Comparison of ENCODE assay signal across 15 cellular contexts in the genomic region with DNA sequence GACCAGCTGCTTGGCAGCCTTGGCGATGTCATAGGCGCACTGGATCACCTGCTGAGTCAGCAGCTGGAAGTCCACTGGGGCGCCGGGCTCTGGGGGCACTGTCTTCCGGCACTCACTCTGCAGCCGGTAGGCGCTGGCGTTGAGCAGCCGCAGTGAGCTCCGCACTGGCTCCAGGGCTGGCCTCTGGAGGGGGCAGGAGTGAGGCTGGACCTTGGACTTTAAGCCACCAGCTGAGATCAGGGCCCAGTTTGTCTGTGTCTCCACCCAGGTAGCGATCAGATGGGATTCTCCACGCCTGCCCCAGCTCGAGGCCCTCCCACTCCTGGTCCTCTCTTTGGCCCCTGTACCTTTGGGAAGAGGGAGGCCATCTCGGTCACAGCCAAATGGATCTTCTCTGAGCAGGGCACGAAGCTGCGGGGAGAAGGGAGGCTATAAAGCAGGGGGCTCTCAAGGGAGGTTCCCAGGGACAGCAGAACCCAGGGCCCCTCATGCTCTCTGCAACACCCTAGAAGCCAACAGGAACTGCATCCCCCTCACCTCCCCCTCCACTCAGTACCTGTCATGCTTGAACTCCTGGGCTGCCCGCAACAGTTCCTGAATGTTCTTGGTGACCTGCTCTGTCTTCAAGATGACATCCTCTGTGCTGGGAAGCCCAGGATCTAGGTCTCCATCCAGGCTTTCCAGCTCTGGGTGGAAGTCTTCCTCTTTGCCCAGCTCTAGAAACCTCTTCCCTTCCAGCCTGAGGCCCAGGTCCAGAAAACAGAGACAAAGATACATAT. TPM values are rescaled to one million over a fixed set of nuclear protein-coding genes. Genes with fewer than 3 reads are reported as not detected.
DNase-seq lines count a peak whose midpoint lies in the region; ATAC-seq and FAIRE-seq lines count a peak whose summit lies in the region.
"Had no signal": no experiment of that assay in that cellular context is flagged by ENCODE, and none has a peak within 500 bp of the region (broad histone marks: within the 10 kb centered on the region; RNA-seq: fewer than 3 reads in every experiment).

No MANE protein-coding gene starts in this region.

- peaks cover 19% of the 10 kb centered on the region for H3K4me1 Mint-ChIP-seq in activated T-cell treated with anti-CD3 and anti-CD28 coated beads, Interleukin-2, amount 50 U/mL, for 24 hours (ENCODE audit: low read depth)
- peaks cover 18% of the 10 kb centered on the region for H3K4me1 Mint-ChIP-seq in activated T-cell treated with anti-CD3 and anti-CD28 coated beads, Interleukin-2, amount 50 U/mL, for 72 hours (ENCODE audit: low read depth)
- peaks cover 13% of the 10 kb centered on the region for H3K4me1 Mint-ChIP-seq in activated CD8-positive, alpha-beta T cell treated with anti-CD3 and anti-CD28 coated beads, Interleukin-2, amount 10 ng/mL, durations not matched to agents 7 days and 5 days (ENCODE audit: low read depth)

- H3K27ac ChIP-seq in small intestine (ENCODE audit: low read depth in 1 of 2, low read length in 1 of 2), result peak overlapping the region; percentile 18 to 46
- H3K27ac ChIP-seq: upper lobe of left lung had no signal

- 17 to 66% (median 28%) methylated on average over 16 to 17 of the region's 17 CpGs for WGBS in small intestine, 3 donors

- H3K27me3 ChIP-seq in small intestine (ENCODE audit: control insufficient read depth in 2 of 2, insufficient read depth in 2 of 2, low read length in 2 of 2), result no peaks in the 10 kb centered on the region
- H3K27me3 ChIP-seq: upper lobe of left lung had no signal

- no peak for FAIRE-seq in small intestine (lab: Jason Lieb, UNC)

- H3K27ac Mint-ChIP-seq in activated T-cell treated with anti-CD3 and anti-CD28 coated beads, Interleukin-2, amount 50 U/mL, for 24 hours, result peak overlapping the region; percentile 34
- H3K27ac Mint-ChIP-seq in activated T-cell treated with anti-CD3 and anti-CD28 coated beads, Interleukin-2, amount 50 U/mL, for 72 hours, result no peak overlapping the region
- no peak overlapping the region for H3K27ac Mint-ChIP-seq in activated CD8-positive, alpha-beta T cell treated with anti-CD3 and anti-CD28 coated beads, Interleukin-2, amount 10 ng/mL, durations not matched to agents 7 days and 5 days
- H3K27ac Mint-ChIP-seq: mesothelial cell of epicardium had no signal

- CTCF ChIA-PET in activated CD8-positive, alpha-beta T cell treated with anti-CD3 and anti-CD28 coated beads, Interleukin-2, amount 10 ng/mL, durations not matched to agents 7 days and 5 days (lab: Charles Lee), result interaction anchor here (3.1 to 10.9 kb wide), 2 partner anchors 17 to 42 kb away, joined by 10 to 99 read pairs; no protein-coding TSS in a partner anchor

- H3K4me3 Mint-ChIP-seq in activated T-cell treated with anti-CD3 and anti-CD28 coated beads, Interleukin-2, amount 50 U/mL, for 24 hours, result no peak overlapping the region
- no peak overlapping the region for H3K4me3 Mint-ChIP-seq in activated T-cell treated with anti-CD3 and anti-CD28 coated beads, Interleukin-2, amount 50 U/mL, for 72 hours
- no peak overlapping the region for H3K4me3 Mint-ChIP-seq in activated CD8-positive, alpha-beta T cell treated with anti-CD3 and anti-CD28 coated beads, Interleukin-2, amount 10 ng/mL, durations not matched to agents 7 days and 5 days
- H3K4me3 Mint-ChIP-seq: mesothelial cell of epicardium had no signal

- H3K4me1 ChIP-seq in small intestine (ENCODE audit: control insufficient read depth in 2 of 2, insufficient read depth in 1 of 2, low read depth in 1 of 2, low read length in 1 of 2), result peaks cover 0 to 2% of the 10 kb centered on the region in 2 donors

- no peaks in the 10 kb centered on the region for H3K27me3 Mint-ChIP-seq in activated T-cell treated with anti-CD3 and anti-CD28 coated beads, Interleukin-2, amount 50 U/mL, for 24 hours
- no peaks in the 10 kb centered on the region for H3K27me3 Mint-ChIP-seq in activated T-cell treated with anti-CD3 and anti-CD28 coated beads, Interleukin-2, amount 50 U/mL, for 72 hours (ENCODE audit: low read depth)
- H3K27me3 Mint-ChIP-seq in activated CD8-positive, alpha-beta T cell treated with anti-CD3 and anti-CD28 coated beads, Interleukin-2, amount 10 ng/mL, durations not matched to agents 7 days and 5 days (ENCODE audit: low read depth), result no peaks in the 10 kb centered on the region

- no peak for ATAC-seq in activated T-cell treated with anti-CD3 and anti-CD28 coated beads, Interleukin-2, amount 50 U/mL, for 72 hours (replicated peaks in 1 of 2)
- ATAC-seq in HG02885 (IDR thresholded peaks at IDR 0.05; ENCODE audit: poor library complexity, unreplicated experiment), result no peak
- no peak for ATAC-seq in activated CD8-positive, alpha-beta T cell treated with anti-CD3 and anti-CD28 coated beads, Interleukin-2, amount 10 ng/mL, durations not matched to agents 7 days and 5 days
- no peak for ATAC-seq in GM18502 (IDR thresholded peaks at IDR 0.05; ENCODE audit: poor library complexity, unreplicated experiment)

- H3K9me3 Mint-ChIP-seq in activated T-cell treated with anti-CD3 and anti-CD28 coated beads, Interleukin-2, amount 50 U/mL, for 24 hours, result no peaks in the 10 kb centered on the region
- H3K9me3 Mint-ChIP-seq in activated T-cell treated with anti-CD3 and anti-CD28 coated beads, Interleukin-2, amount 50 U/mL, for 72 hours, result no peaks in the 10 kb centered on the region
- no peaks in the 10 kb centered on the region for H3K9me3 Mint-ChIP-seq in activated CD8-positive, alpha-beta T cell treated with anti-CD3 and anti-CD28 coated beads, Interleukin-2, amount 10 ng/mL, durations not matched to agents 7 days and 5 days (ENCODE audit: insufficient read depth)
- H3K9me3 Mint-ChIP-seq: mesothelial cell of epicardium had no signal

- H3K36me3 ChIP-seq in small intestine (ENCODE audit: control insufficient read depth in 2 of 2, insufficient read depth in 2 of 2, low read length in 2 of 2), result peaks cover 0 to 5% of the 10 kb centered on the region in 2 donors

- POLR2A ChIA-PET in activated CD8-positive, alpha-beta T cell treated with anti-CD3 and anti-CD28 coated beads, Interleukin-2, amount 10 ng/mL, durations not matched to agents 7 days and 5 days (lab: Charles Lee), result no interaction called here

- no peak overlapping the region for H3K4me3 ChIP-seq in small intestine (ENCODE audit: low read depth in 1 of 2, low read length in 2 of 2)
- H3K4me3 ChIP-seq: upper lobe of left lung had no signal

- peaks cover 74% of the 10 kb centered on the region for H3K36me3 Mint-ChIP-seq in activated T-cell treated with anti-CD3 and anti-CD28 coated beads, Interleukin-2, amount 50 U/mL, for 24 hours (ENCODE audit: low read depth)
- H3K36me3 Mint-ChIP-seq in activated T-cell treated with anti-CD3 and anti-CD28 coated beads, Interleukin-2, amount 50 U/mL, for 72 hours (ENCODE audit: insufficient read depth in 2 of 2), result peaks cover 0 to 7% of the 10 kb centered on the region in 2 donors
- H3K36me3 Mint-ChIP-seq in activated CD8-positive, alpha-beta T cell treated with anti-CD3 and anti-CD28 coated beads, Interleukin-2, amount 10 ng/mL, durations not matched to agents 7 days and 5 days (ENCODE audit: low read depth), result peaks cover 42% of the 10 kb centered on the region

- H3K9me3 ChIP-seq in small intestine (ENCODE audit: control insufficient read depth, low read depth), result no peaks in the 10 kb centered on the region
- H3K9me3 ChIP-seq: upper lobe of left lung had no signal

- DNase-seq in activated T-cell treated with anti-CD3 and anti-CD28 coated beads, Interleukin-2, amount 50 U/mL, for 24 hours, result peak; percentile 20
- DNase-seq in activated T-cell treated with anti-CD3 and anti-CD28 coated beads, Interleukin-2, amount 50 U/mL, for 72 hours, result no peak
- peak; percentile 96 for DNase-seq in HuH-7.5 (ENCODE audit: low spot score)
- DNase-seq in islet precursor cell, result peak; percentile 53
- DNase-seq in small intestine, result peak; percentile 93
- DNase-seq in activated CD8-positive, alpha-beta T cell treated with anti-CD3 and anti-CD28 coated beads, Interleukin-2, amount 10 ng/mL, durations not matched to agents 7 days and 5 days, result no peak
- DNase-seq: amniotic stem cell, dermis blood vessel endothelial cell, NCI-H187, NCI-H774, T1000, upper lobe of left lung had no signal

RNA-seq across cellular contexts. Expression of a gene that starts 6.4 kb away (rescaled TPM):
- 100 to 1,000 TPM in 1 of 2 donors, 10 to 100 TPM in 1; 77.4 to 103 TPM for total RNA-seq in activated T-cell treated with anti-CD3 and anti-CD28 coated beads, Interleukin-2, amount 50 U/mL, for 72 hours
- 100 to 1,000 TPM in 2 of 3 donors, 10 to 100 TPM in 1; 66.4 to 326 (median 304) TPM for polyA plus RNA-seq in small intestine
- 10 to 100 TPM; 96.7 to 97.9 TPM for total RNA-seq in activated CD8-positive, alpha-beta T cell treated with anti-CD3 and anti-CD28 coated beads, Interleukin-2, amount 10 ng/mL, durations not matched to agents 7 days and 5 days

RNA-seq across cellular contexts. Expression of a gene that starts 8.1 kb away (rescaled TPM):
- total RNA-seq in activated T-cell treated with anti-CD3 and anti-CD28 coated beads, Interleukin-2, amount 50 U/mL, for 72 hours, result 1 to 10 TPM; 7.4 to 7.7 TPM
- polyA plus RNA-seq in small intestine, result 1 to 10 TPM; 6.5 to 9.4 (median 8.7) TPM
- 10 to 100 TPM; 21.1 to 21.7 TPM for total RNA-seq in activated CD8-positive, alpha-beta T cell treated with anti-CD3 and anti-CD28 coated beads, Interleukin-2, amount 10 ng/mL, durations not matched to agents 7 days and 5 days

RNA-seq across cellular contexts. Expression of a gene that starts 14.5 kb away (rescaled TPM):
- 10 to 100 TPM; 45.0 to 47.4 TPM for total RNA-seq in activated T-cell treated with anti-CD3 and anti-CD28 coated beads, Interleukin-2, amount 50 U/mL, for 72 hours
- 10 to 100 TPM; 19.7 to 29.0 (median 21.9) TPM for polyA plus RNA-seq in small intestine
- 10 to 100 TPM; 72.7 to 75.1 TPM for total RNA-seq in activated CD8-positive, alpha-beta T cell treated with anti-CD3 and anti-CD28 coated beads, Interleukin-2, amount 10 ng/mL, durations not matched to agents 7 days and 5 days

RNA-seq across cellular contexts. Expression of a gene that starts 18.0 kb away (rescaled TPM):
- total RNA-seq in activated T-cell treated with anti-CD3 and anti-CD28 coated beads, Interleukin-2, amount 50 U/mL, for 72 hours, result 10 to 100 TPM in 1 of 2 donors, 1 to 10 TPM in 1; 7.9 to 13.5 TPM
- polyA plus RNA-seq in small intestine, result 1 to 10 TPM in 2 of 3 donors, not detected in 1; 3.0 to 4.0 TPM
- total RNA-seq in activated CD8-positive, alpha-beta T cell treated with anti-CD3 and anti-CD28 coated beads, Interleukin-2, amount 10 ng/mL, durations not matched to agents 7 days and 5 days, result 10 to 100 TPM; 11.2 to 12.5 TPM

RNA-seq across cellular contexts. Expression of a gene that starts 47.8 kb away (rescaled TPM):
- 10 to 100 TPM; 10.4 to 13.9 TPM for total RNA-seq in activated T-cell treated with anti-CD3 and anti-CD28 coated beads, Interleukin-2, amount 50 U/mL, for 72 hours
- 1 to 10 TPM in 2 of 3 donors, under 1 TPM in 1; 0.67 to 7.3 (median 1.4) TPM for polyA plus RNA-seq in small intestine
- total RNA-seq in activated CD8-positive, alpha-beta T cell treated with anti-CD3 and anti-CD28 coated beads, Interleukin-2, amount 10 ng/mL, durations not matched to agents 7 days and 5 days, result 1 to 10 TPM; 6.2 to 6.3 TPM

Comparison
In these comparisons a context has a peak if more than half of its experiments do, and no peak if none do; other contexts are left out.
1. DNase-seq: peak in activated T-cell treated with anti-CD3 and anti-CD28 coated beads, Interleukin-2, amount 50 U/mL, for 24 hours (single experiment), HuH-7.5 (single experiment), islet precursor cell (single experiment) and small intestine (single experiment); none in activated T-cell treated with anti-CD3 and anti-CD28 coated beads, Interleukin-2, amount 50 U/mL, for 72 hours (0 of 2) and activated CD8-positive, alpha-beta T cell treated with anti-CD3 and anti-CD28 coated beads, Interleukin-2, amount 10 ng/mL, durations not matched to agents 7 days and 5 days (single experiment).